ENCODE assay signal across 8 cellular contexts in the genomic region with DNA sequence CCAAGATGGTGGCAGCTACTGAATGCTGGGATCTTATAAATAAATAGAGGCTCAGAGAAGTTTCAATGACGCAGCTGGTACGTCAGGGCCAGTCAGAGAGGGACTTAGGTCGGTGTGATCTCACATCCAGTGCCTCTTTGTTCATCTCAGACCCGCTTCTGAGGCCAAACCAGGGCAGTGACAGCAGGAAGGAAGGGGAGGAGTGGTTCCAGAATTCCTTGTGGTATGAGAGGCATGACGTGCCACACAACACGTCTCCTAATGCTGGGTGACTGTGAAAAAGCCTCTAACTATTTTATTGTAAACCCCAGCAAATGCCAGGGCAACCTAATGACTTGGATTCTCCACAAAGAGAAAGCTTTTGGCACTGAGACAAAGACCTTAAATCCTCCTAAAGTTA.
A peak's percentile ranks its signal among the peaks of the same experiment; 100 is the strongest.
DNase-seq lines count a peak whose midpoint lies in the region; ATAC-seq, FAIRE-seq and TF ChIP-seq lines count a peak whose summit lies in the region.

No MANE protein-coding gene starts in this region.

- H3K4me3 ChIP-seq in left ventricle myocardium inferior: no peak overlapping the region
- H3K4me3 ChIP-seq in skeletal muscle cell (ENCODE audit: low read depth, low read length): no peak overlapping the region

- H3K27ac Mint-ChIP-seq in activated naive CD4-positive, alpha-beta T cell treated with anti-CD3 and anti-CD28 coated beads, Interleukin-2, amount 10 ng/mL, durations not matched to agents 7 days and 5 days: peak overlapping the region; percentile 85

- peaks cover 44% of the 10 kb centered on the region for H3K4me1 Mint-ChIP-seq in activated naive CD4-positive, alpha-beta T cell treated with anti-CD3 and anti-CD28 coated beads, Interleukin-2, amount 10 ng/mL, durations not matched to agents 7 days and 5 days

- H3K4me3 Mint-ChIP-seq in activated naive CD4-positive, alpha-beta T cell treated with anti-CD3 and anti-CD28 coated beads, Interleukin-2, amount 10 ng/mL, durations not matched to agents 7 days and 5 days: no peak overlapping the region

- no peaks in the 10 kb centered on the region for H3K9me3 ChIP-seq in left ventricle myocardium inferior (replicated peaks)

- ATAC-seq in HG02610 (IDR thresholded peaks at IDR 0.05; ENCODE audit: unreplicated experiment) (peak; percentile 41), GM18511 (IDR thresholded peaks at IDR 0.05; ENCODE audit: unreplicated experiment) (no peak), HG03196 (IDR thresholded peaks at IDR 0.05; ENCODE audit: unreplicated experiment) (no peak)

- in situ Hi-C loops in GM13976 (cut with MboI; ENCODE audit: low sequenced_read_pairs, unreplicated experiment): no loop called here

- H3K36me3 ChIP-seq in left ventricle myocardium inferior: no peaks in the 10 kb centered on the region

- TF ChIP-seq CTCF in left ventricle myocardium inferior (IDR thresholded peaks at IDR 0.05; ENCODE audit: borderline replicate concordance): no peak
- no peak for TF ChIP-seq CTCF in GM13976 (IDR thresholded peaks at IDR 0.05; ENCODE audit: borderline replicate concordance, control extremely low read depth, extremely low read depth, insufficient read depth, missing control alignments)

- peaks cover 6% of the 10 kb centered on the region for H3K9me3 Mint-ChIP-seq in activated naive CD4-positive, alpha-beta T cell treated with anti-CD3 and anti-CD28 coated beads, Interleukin-2, amount 10 ng/mL, durations not matched to agents 7 days and 5 days

- peak; percentile 64 for DNase-seq in activated naive CD4-positive, alpha-beta T cell treated with anti-CD3 and anti-CD28 coated beads, Interleukin-2, amount 10 ng/mL, durations not matched to agents 7 days and 5 days
- DNase-seq in left ventricle myocardium inferior (peak; percentile 39), skeletal muscle cell (ENCODE audit: low read depth) (peak; percentile 50), GM13976 (ENCODE audit: low spot score) (no peak), GM19239 (ENCODE audit: insufficient read length, low spot score) (no peak)

- H3K27me3 ChIP-seq in left ventricle myocardium inferior (ENCODE audit: low read depth): no peaks in the 10 kb centered on the region

- peaks cover 6% of the 10 kb centered on the region for H3K36me3 Mint-ChIP-seq in activated naive CD4-positive, alpha-beta T cell treated with anti-CD3 and anti-CD28 coated beads, Interleukin-2, amount 10 ng/mL, durations not matched to agents 7 days and 5 days

- no peak for FAIRE-seq in GM19239 (lab: Jason Lieb, UNC)

- intact Hi-C loops in left ventricle myocardium inferior (cut with micrococcal nuclease): no loop called here

- CTCF ChIA-PET in activated naive CD4-positive, alpha-beta T cell treated with anti-CD3 and anti-CD28 coated beads, Interleukin-2, amount 10 ng/mL, durations not matched to agents 7 days and 5 days (lab: Charles Lee): interaction anchor here (0.7 kb wide), 1 partner anchor 149 kb away, joined by 3 read pairs; no protein-coding TSS in a partner anchor

- H3K27ac ChIP-seq in left ventricle myocardium inferior (replicated peaks): peak overlapping the region; percentile 77

- H3K27me3 Mint-ChIP-seq in activated naive CD4-positive, alpha-beta T cell treated with anti-CD3 and anti-CD28 coated beads, Interleukin-2, amount 10 ng/mL, durations not matched to agents 7 days and 5 days: peaks cover 6% of the 10 kb centered on the region

- H3K4me1 ChIP-seq in left ventricle myocardium inferior: peaks cover 29% of the 10 kb centered on the region

Comparison
In these comparisons a context has a peak if more than half of its experiments do, and no peak if none do; other contexts are left out.
1. DNase-seq: peak in activated naive CD4-positive, alpha-beta T cell treated with anti-CD3 and anti-CD28 coated beads, Interleukin-2, amount 10 ng/mL, durations not matched to agents 7 days and 5 days (single experiment), left ventricle myocardium inferior (single experiment) and skeletal muscle cell (single experiment); none in GM13976 (single experiment) and GM19239 (single experiment).